ENCODE assay signal across 26 cellular contexts in the genomic region with DNA sequence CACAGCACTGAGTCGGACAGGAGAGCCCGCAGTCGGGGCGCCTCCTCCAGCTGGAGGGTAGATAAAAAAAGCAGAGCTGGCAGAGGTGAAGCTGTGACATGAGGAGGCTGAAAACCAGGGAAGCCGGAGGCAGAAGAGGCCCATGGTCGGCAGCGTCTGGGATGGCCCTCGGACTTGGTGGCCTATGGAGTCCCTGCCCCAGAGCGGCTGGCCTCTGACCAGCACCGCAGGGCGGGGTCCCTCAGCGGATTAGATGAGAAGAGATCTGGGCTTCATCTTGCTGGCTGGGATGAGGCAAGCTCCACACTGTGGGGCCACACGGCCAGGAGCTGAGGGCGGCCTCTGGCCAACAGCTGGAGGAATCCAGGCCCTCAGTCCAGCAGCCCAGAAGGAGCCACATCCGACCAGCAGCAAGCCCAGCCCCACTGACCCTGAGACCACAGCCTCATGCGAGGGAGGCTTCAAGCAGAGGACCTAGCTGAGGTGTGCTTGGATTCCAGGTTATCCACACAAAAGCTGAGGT.
"Had no signal": no experiment of that assay in that cellular context is flagged by ENCODE, and none has a peak within 500 bp of the region (broad histone marks: within the 10 kb centered on the region; RNA-seq: fewer than 3 reads in every experiment).

No MANE protein-coding gene starts in this region.

- H3K4me3 ChIP-seq: adrenal gland, body of pancreas, coronary artery, dorsolateral prefrontal cortex, left ventricle myocardium inferior, mucosa of descending colon, pancreas, psoas muscle, smooth muscle cell, testis, transverse colon, uterus had no signal

- H3K27me3 ChIP-seq: adrenal gland, body of pancreas, dorsolateral prefrontal cortex, pancreas, testis, transverse colon, uterus had no signal

- H3K27ac ChIP-seq: adrenal gland, body of pancreas, coronary artery, dorsolateral prefrontal cortex, left ventricle myocardium inferior, pancreas, psoas muscle, testis, transverse colon, uterus had no signal

- DNase-seq: activated B cell treated with CpG ODN at 0.5 μM for 24 hours; activated CD4-positive, alpha-beta T cell treated with anti-CD3 and anti-CD28 coated beads, Interleukin-2, amount 50 U/mL, for 4 hours; activated effector memory CD4-positive, alpha-beta T cell treated with anti-CD3 and anti-CD28 coated beads, Interleukin-2, amount 50 U/mL, for 16 hours; activated naive CD4-positive, alpha-beta T cell treated with anti-CD3 and anti-CD28 coated beads for 36 hours; activated naive CD8-positive, alpha-beta T cell treated with anti-CD3 and anti-CD28 coated beads for 36 hours; adrenal gland; body of pancreas; effector memory CD4-positive, alpha-beta T cell; islet precursor cell; left ventricle myocardium inferior; mucosa of descending colon; pancreas; stimulated activated CD4-positive, alpha-beta T cell treated with anti-CD3 and anti-CD28 coated beads, Interleukin-1b, Interleukin-23, amount 100 ng/mL, for 48 hours; stimulated activated CD4-positive, alpha-beta T cell treated with anti-CD3 and anti-CD28 coated beads, Interleukin-4, amount 100 ng/mL, for 4 hours; stimulated activated CD8-positive, alpha-beta memory T cell treated with anti-CD3 and anti-CD28 coated beads, Interleukin-4, amount 100 ng/mL, for 48 hours; testis; transverse colon; uterus had no signal

- H3K27me3 Mint-ChIP-seq: activated B cell treated with CpG ODN at 0.5 μM for 24 hours; activated naive CD8-positive, alpha-beta T cell treated with anti-CD3 and anti-CD28 coated beads for 36 hours had no signal

- H3K27ac Mint-ChIP-seq: activated B cell treated with CpG ODN at 0.5 μM for 24 hours; activated naive CD4-positive, alpha-beta T cell treated with anti-CD3 and anti-CD28 coated beads for 36 hours; activated naive CD8-positive, alpha-beta T cell treated with anti-CD3 and anti-CD28 coated beads for 36 hours; nephron; T-helper 2 cell treated with Interferon-gamma antibody and Interleukin-4, amounts not matched to agents 5 μg/mL and 100 μg/mL, for 36 hours had no signal

- H3K36me3 ChIP-seq: adrenal gland, left ventricle myocardium inferior, pancreas, transverse colon, uterus had no signal

- H3K4me3 Mint-ChIP-seq: activated B cell treated with CpG ODN at 0.5 μM for 24 hours; activated naive CD4-positive, alpha-beta T cell treated with anti-CD3 and anti-CD28 coated beads for 36 hours; activated naive CD8-positive, alpha-beta T cell treated with anti-CD3 and anti-CD28 coated beads for 36 hours; activated T-helper 1 cell treated with anti-CD3 and anti-CD28 coated beads, Interleukin-12 subunit alpha, Interleukin-12 subunit beta, Interleukin-2, Interleukin-4 antibody, amounts not matched to agents 30 ng/mL and 10 ng/mL and 1 ng/mL, durations not matched to agents 14 hours and 24 hours and 36 hours; nephron; T-helper 2 cell treated with Interferon-gamma antibody and Interleukin-4, amounts not matched to agents 5 μg/mL and 100 μg/mL, for 36 hours had no signal

- H3K9me3 Mint-ChIP-seq: activated B cell treated with CpG ODN at 0.5 μM for 24 hours; activated naive CD4-positive, alpha-beta T cell treated with anti-CD3 and anti-CD28 coated beads for 36 hours; activated naive CD8-positive, alpha-beta T cell treated with anti-CD3 and anti-CD28 coated beads for 36 hours; activated T-helper 1 cell treated with anti-CD3 and anti-CD28 coated beads, Interleukin-12 subunit alpha, Interleukin-12 subunit beta, Interleukin-2, Interleukin-4 antibody, amounts not matched to agents 30 ng/mL and 10 ng/mL and 1 ng/mL, durations not matched to agents 14 hours and 24 hours and 36 hours; nephron; T-helper 2 cell treated with Interferon-gamma antibody and Interleukin-4, amounts not matched to agents 5 μg/mL and 100 μg/mL, for 36 hours had no signal

- H3K9me3 ChIP-seq: adrenal gland, body of pancreas, left ventricle myocardium inferior, mucosa of descending colon, pancreas, psoas muscle, testis, transverse colon had no signal

- FAIRE-seq: frontal cortex, pancreas had no signal

- H3K4me1 ChIP-seq: adrenal gland, body of pancreas, pancreas, psoas muscle, testis, transverse colon, uterus had no signal

- H3K4me1 Mint-ChIP-seq: activated B cell treated with CpG ODN at 0.5 μM for 24 hours had no signal

- H3K4me2 ChIP-seq: smooth muscle cell had no signal

- ATAC-seq: body of pancreas, mucosa of descending colon, pancreas, psoas muscle had no signal
